ENCODE assay signal across 1 cellular context in genomic region chr11:47213985-47214564, GRCh38.
A peak's percentile ranks its signal among the peaks of the same experiment; 100 is the strongest.
TF ChIP-seq lines count a peak whose summit lies in the region.

No MANE protein-coding gene starts in this region.

TF ChIP-seq in GM12878, 131 proteins besides CTCF, POLR2A, EP300 and RAD21:
- TF ChIP-seq ZNF384 (IDR thresholded peaks at IDR 0.05; ENCODE audit: borderline replicate concordance, low read depth, low read length) (peak; percentile 7; the same call in 1 of the 2 replicates), IKZF2 (IDR thresholded peaks at IDR 0.05) (0 out of 4 replicates have a peak, but pooled peaks of 1 of the 2 experiments have one; percentile 23), CREM (IDR thresholded peaks at IDR 0.05; ENCODE audit: low read depth) (peak; percentile 68), BRCA1 (IDR thresholded peaks at IDR 0.05; ENCODE audit: low read depth, low read length) (no peak), ATF7 (IDR thresholded peaks at IDR 0.05; ENCODE audit: low read depth) (peak; percentile 80), PKNOX1 (IDR thresholded peaks at IDR 0.05) (peak; percentile 51), RFX5 (IDR thresholded peaks at IDR 0.05; ENCODE audit: low read depth, low read length) (peak; percentile 96), CREB1 (IDR thresholded peaks at IDR 0.05; ENCODE audit: low read depth) (peak; percentile 85), ZNF687 (IDR thresholded peaks at IDR 0.05) (0 out of 2 replicates have a peak, but pooled peaks have one; percentile 18), TCF7 (IDR thresholded peaks at IDR 0.05; ENCODE audit: borderline replicate concordance) (no peak), ZBTB11 (CRISPR knock-in tag; IDR thresholded peaks at IDR 0.05) (no peak), NKRF (conservative IDR thresholded peaks at IDR 0.05) (peak; percentile 32; the same call in 1 of the 2 replicates)
